Comparison of ENCODE assay signal across 8 cellular contexts in the genomic region with DNA sequence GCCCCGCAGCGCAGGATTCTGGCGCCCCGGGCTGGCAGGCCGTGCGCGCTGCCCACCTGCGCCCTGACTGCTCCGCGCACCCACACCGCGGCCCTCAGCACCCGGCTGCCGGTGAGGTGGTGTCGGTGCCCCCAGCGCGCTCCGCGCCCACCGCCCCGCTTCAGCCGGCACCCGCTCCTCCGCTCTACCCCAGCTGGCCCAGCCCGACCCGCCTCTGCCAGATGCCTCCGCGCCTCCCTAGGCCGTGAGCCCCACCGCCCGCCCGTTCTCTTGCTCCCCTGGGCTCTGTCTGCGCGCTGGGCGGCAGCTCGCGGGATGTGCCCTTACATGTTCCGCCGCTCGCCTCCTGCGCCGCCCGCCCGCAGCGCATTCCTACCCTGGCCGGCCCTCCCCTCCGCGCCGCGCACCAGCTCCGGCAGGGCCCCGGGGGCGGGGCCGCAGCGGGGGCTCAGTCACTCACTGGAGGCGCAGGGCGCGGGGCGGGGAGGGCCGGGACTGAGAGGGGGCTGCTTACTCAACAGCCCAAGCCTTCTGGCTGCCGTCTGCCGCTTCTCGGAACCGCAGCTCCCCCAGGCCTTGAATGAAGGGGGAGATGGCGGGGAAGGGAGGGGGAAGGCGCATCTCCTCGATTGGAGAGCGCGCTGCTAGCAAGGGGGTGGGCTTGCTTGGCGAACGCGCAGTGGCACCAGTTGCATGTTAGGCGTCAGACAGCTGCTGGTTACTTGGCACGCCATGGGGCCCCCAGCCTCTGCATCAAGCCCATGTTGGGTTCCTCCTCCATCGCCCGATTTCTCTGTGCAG. TPM values are rescaled to one million over a fixed set of nuclear protein-coding genes. Genes with fewer than 3 reads are reported as not detected.
A peak's percentile ranks its signal among the peaks of the same experiment; 100 is the strongest.
DNase-seq lines count a peak whose midpoint lies in the region; ATAC-seq and TF ChIP-seq lines count a peak whose summit lies in the region.

A gene (minus strand): TSS at position 345 of the 801 bp plus-strand sequence. CDS start 402 bp downstream, outside the sequence.

- CTCF ChIA-PET in activated naive CD4-positive, alpha-beta T cell treated with anti-CD3 and anti-CD28 coated beads for 36 hours (lab: Charles Lee): interaction anchor here (1.4 to 2.4 kb wide), 3 partner anchors 13 to 33 kb away, joined by 5 to 15 read pairs (median 8); no protein-coding TSS in a partner anchor

- peaks cover 11% of the 10 kb centered on the region for H3K4me1 ChIP-seq in foreskin keratinocyte
- H3K4me1 ChIP-seq in upper lobe of left lung: peaks cover 21 to 42% (median 27%) of the 10 kb centered on the region in 4 donors

- WGBS in upper lobe of left lung, 2 donors: 1% methylated on average over 14 of the region's 76 CpGs; no CpG with 5 or more reads in 1 of the 2 donors

- TF ChIP-seq CTCF in foreskin keratinocyte (conservative IDR thresholded peaks at IDR 0.05): peak; percentile 18
- no peak for TF ChIP-seq CTCF in nephron (IDR thresholded peaks at IDR 0.05; ENCODE audit: unreplicated experiment in 3 of 3)
- TF ChIP-seq CTCF in upper lobe of left lung (IDR thresholded peaks at IDR 0.05): peak in 1 of 6 experiments; percentile 50

- TF ChIP-seq POLR2A in upper lobe of left lung (IDR thresholded peaks at IDR 0.05): peak in 3 of 4 donors; percentile 58 to 87 (median 73)

- H3K4me3 Mint-ChIP-seq in activated naive CD4-positive, alpha-beta T cell treated with anti-CD3 and anti-CD28 coated beads for 36 hours: peak within 1 kb of the TSS; percentile 80
- H3K4me3 Mint-ChIP-seq in nephron: peak within 1 kb of the TSS; percentile 85 to 96 (median 94)

- H3K27me3 ChIP-seq in foreskin keratinocyte: no peaks in the 10 kb centered on the region
- peaks cover 0 to 7% (median 0%) of the 10 kb centered on the region in 4 donors for H3K27me3 ChIP-seq in upper lobe of left lung

- H3K9me3 Mint-ChIP-seq in activated naive CD4-positive, alpha-beta T cell treated with anti-CD3 and anti-CD28 coated beads for 36 hours: no peaks in the 10 kb centered on the region
- H3K9me3 Mint-ChIP-seq in nephron: no peaks in the 10 kb centered on the region

- H3K27ac ChIP-seq in foreskin keratinocyte (peak within 1 kb of the TSS; percentile 96), upper lobe of left lung (peak within 1 kb of the TSS; percentile 84 to 91 (median 90))

- no peak for TF ChIP-seq EP300 in upper lobe of left lung (IDR thresholded peaks at IDR 0.05)

- H3K27me3 Mint-ChIP-seq in activated naive CD4-positive, alpha-beta T cell treated with anti-CD3 and anti-CD28 coated beads for 36 hours (ENCODE audit: low read depth): peaks cover 49% of the 10 kb centered on the region
- peaks cover 42% of the 10 kb centered on the region for H3K27me3 Mint-ChIP-seq in nephron (ENCODE audit: low read depth)

- no peaks in the 10 kb centered on the region for H3K36me3 Mint-ChIP-seq in activated naive CD4-positive, alpha-beta T cell treated with anti-CD3 and anti-CD28 coated beads for 36 hours (ENCODE audit: low read depth)
- peaks cover 20% of the 10 kb centered on the region for H3K36me3 Mint-ChIP-seq in nephron (ENCODE audit: low read depth)

- H3K4me3 ChIP-seq in upper lobe of left lung: peak within 1 kb of the TSS; percentile 63 to 95 (median 82)

- peaks cover 0 to 19% (median 13%) of the 10 kb centered on the region in 4 donors for H3K36me3 ChIP-seq in upper lobe of left lung

- peak; percentile 73 for ATAC-seq in HG03342 (IDR thresholded peaks at IDR 0.05; ENCODE audit: unreplicated experiment)
- peak; percentile 84 for ATAC-seq in foreskin keratinocyte
- peak; percentile 84 to 93 for ATAC-seq in upper lobe of left lung (ENCODE audit: low FRiP score in 2 of 2)

- H3K4me1 Mint-ChIP-seq in activated naive CD4-positive, alpha-beta T cell treated with anti-CD3 and anti-CD28 coated beads for 36 hours (ENCODE audit: low read depth): peaks cover 6% of the 10 kb centered on the region
- peaks cover 36% of the 10 kb centered on the region for H3K4me1 Mint-ChIP-seq in nephron

- peak within 1 kb of the TSS; percentile 44 for H3K27ac Mint-ChIP-seq in activated naive CD4-positive, alpha-beta T cell treated with anti-CD3 and anti-CD28 coated beads for 36 hours
- peak within 1 kb of the TSS; percentile 72 to 85 (median 81) for H3K27ac Mint-ChIP-seq in nephron

- intact Hi-C loops in activated naive CD4-positive, alpha-beta T cell treated with anti-CD3 and anti-CD28 coated beads for 36 hours (cut with micrococcal nuclease): loop anchor here (1.0 kb wide), 3 partner anchors 12 to 21 kb away; no protein-coding TSS in a partner anchor

- H3K9me3 ChIP-seq in upper lobe of left lung: no peaks in the 10 kb centered on the region

- DNase-seq in C1 segment of cervical spinal cord (lab: John Stamatoyannopoulos, UW) (peak in 13 of 14 donors; percentile 33 to 95 (median 76)), GM19238 (ENCODE audit: insufficient read length, low spot score) (peak; percentile 66), NCI-H748 treated with DMSO at 0.1 percent for 48 hours (lab: John Stamatoyannopoulos, UW) (peak; percentile 12), foreskin keratinocyte (peak; percentile 69 to 81), upper lobe of left lung (peak; percentile 84 to 97)
- DNase-seq in activated naive CD4-positive, alpha-beta T cell treated with anti-CD3 and anti-CD28 coated beads for 36 hours: peak; percentile 79

RNA-seq across cellular contexts. Expression of the gene that starts here (rescaled TPM):
- total RNA-seq in activated naive CD4-positive, alpha-beta T cell treated with anti-CD3 and anti-CD28 coated beads for 36 hours: 10 to 100 TPM; 19.5 TPM
- total RNA-seq in foreskin keratinocyte (56.2 and 59.1 TPM in 2 replicates), upper lobe of left lung (100 to 1,000 TPM in 3 of 6 donors, 10 to 100 TPM in 3; 45.1 to 211 (median 88.1) TPM)
- 116 and 136 TPM in 2 replicates for polyA plus RNA-seq in foreskin keratinocyte

Comparison
In these comparisons a context has a peak if more than half of its experiments do, and no peak if none do; other contexts are left out.
1. Peak in every context shown above with its lines: DNase-seq, ATAC-seq, H3K4me3 ChIP-seq and H3K27ac ChIP-seq.
2. DNase-seq: peak in every context shown above with its lines; median percentile 90 in upper lobe of left lung; 79 in activated naive CD4-positive, alpha-beta T cell treated with anti-CD3 and anti-CD28 coated beads for 36 hours; 76 in C1 segment of cervical spinal cord; 75 in foreskin keratinocyte; 66 in GM19238; 12 in NCI-H748 treated with DMSO at 0.1 percent for 48 hours.